ENCODE assay signal across 7 cellular contexts in the genomic region with DNA sequence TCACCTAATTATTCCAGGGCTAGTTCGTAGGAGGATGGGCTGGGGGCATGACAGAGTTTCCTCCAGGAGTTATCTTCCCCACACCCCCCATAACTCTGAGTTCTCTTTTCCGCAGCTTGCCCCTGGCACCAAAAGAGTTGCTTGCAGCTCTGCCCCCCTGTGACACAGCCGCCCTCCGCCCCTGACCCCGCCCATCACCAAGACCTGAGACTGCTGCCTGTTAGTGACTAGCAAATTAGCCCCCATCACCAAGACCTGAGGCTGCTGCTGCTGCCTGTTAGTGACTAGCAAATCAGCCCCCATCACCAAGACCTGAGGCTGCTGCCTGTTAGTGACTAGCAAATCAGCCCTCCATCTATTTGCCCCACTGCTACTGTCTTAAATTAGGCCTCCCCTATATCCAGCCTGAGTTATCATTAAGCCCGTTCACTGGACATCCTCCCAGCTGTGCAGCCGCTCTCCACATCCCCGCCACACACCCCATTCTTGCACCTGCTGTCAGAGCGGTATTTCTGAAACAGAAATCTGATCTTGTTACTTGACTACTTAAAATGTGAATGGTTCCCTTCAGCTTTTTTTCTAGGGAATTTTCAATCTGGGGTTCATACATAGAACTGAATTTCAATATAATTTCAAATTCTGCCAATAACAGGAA. TPM values are rescaled to one million over a fixed set of nuclear protein-coding genes. Genes with fewer than 3 reads are reported as not detected.
DNase-seq lines count a peak whose midpoint lies in the region; ATAC-seq and TF ChIP-seq lines count a peak whose summit lies in the region.

No MANE protein-coding gene starts in this region.

- intact Hi-C loops in activated CD8-positive, alpha-beta T cell treated with anti-CD3 and anti-CD28 coated beads for 36 hours (cut with micrococcal nuclease), result no loop called here

- CTCF ChIA-PET in activated CD8-positive, alpha-beta T cell treated with anti-CD3 and anti-CD28 coated beads for 36 hours (lab: Charles Lee), result interaction anchor here (2.3 to 5.5 kb wide), 3 partner anchors 12 to 37 kb away, joined by 11 to 59 read pairs (median 11); no protein-coding TSS in a partner anchor

- no peaks in the 10 kb centered on the region for H3K9me3 ChIP-seq in Karpas-422 (ENCODE audit: low read length)

- H2AFZ ChIP-seq in Karpas-422 (ENCODE audit: low read length), result peak overlapping the region; percentile 38

- no peaks in the 10 kb centered on the region for H4K20me1 ChIP-seq in Karpas-422 (ENCODE audit: insufficient read depth, low read depth, low read length)

- H3K4me2 ChIP-seq in Karpas-422 (ENCODE audit: low read depth, low read length, poor library complexity, severe bottlenecking), result peak overlapping the region; percentile 87

- peak overlapping the region; percentile 98 for H3K4me3 ChIP-seq in Karpas-422 (ENCODE audit: low read length)

- peaks cover 4% of the 10 kb centered on the region for H3K36me3 Mint-ChIP-seq in activated CD8-positive, alpha-beta T cell treated with anti-CD3 and anti-CD28 coated beads for 36 hours (ENCODE audit: low read depth)

- no peak overlapping the region for H3K27ac ChIP-seq in Karpas-422 (ENCODE audit: low read length)
- peak overlapping the region; percentile 89 for H3K27ac ChIP-seq in epithelial cell of prostate

- no peaks in the 10 kb centered on the region for H3K9me3 Mint-ChIP-seq in activated CD8-positive, alpha-beta T cell treated with anti-CD3 and anti-CD28 coated beads for 36 hours

- POLR2A ChIA-PET in activated CD8-positive, alpha-beta T cell treated with anti-CD3 and anti-CD28 coated beads for 36 hours (lab: Charles Lee), result interaction anchor here (1.8 kb wide), 1 partner anchor 15 kb away, joined by 5 read pairs; no protein-coding TSS in a partner anchor

- peaks cover 30% of the 10 kb centered on the region for H3K4me1 Mint-ChIP-seq in activated CD8-positive, alpha-beta T cell treated with anti-CD3 and anti-CD28 coated beads for 36 hours (ENCODE audit: low read depth)

- H3K27me3 ChIP-seq in Karpas-422 (ENCODE audit: low read length), result no peaks in the 10 kb centered on the region

- H3K36me3 ChIP-seq in Karpas-422 (ENCODE audit: insufficient read depth, low read length), result peaks cover 3% of the 10 kb centered on the region; the same call in 1 of the 2 replicates

- no peak for TF ChIP-seq CTCF in activated CD8-positive, alpha-beta T cell treated with anti-CD3 and anti-CD28 coated beads for 36 hours (IDR thresholded peaks at IDR 0.05)

- peak overlapping the region; percentile 74 for H3K9ac ChIP-seq in Karpas-422 (ENCODE audit: low read length)

- peaks cover 34% of the 10 kb centered on the region for H3K79me2 ChIP-seq in Karpas-422 (ENCODE audit: low read length)

- no peaks in the 10 kb centered on the region for H3K27me3 Mint-ChIP-seq in activated CD8-positive, alpha-beta T cell treated with anti-CD3 and anti-CD28 coated beads for 36 hours

- H3K27ac Mint-ChIP-seq in activated CD8-positive, alpha-beta T cell treated with anti-CD3 and anti-CD28 coated beads for 36 hours, result peak overlapping the region; percentile 94

- peak overlapping the region; percentile 92 for H3K4me3 Mint-ChIP-seq in activated CD8-positive, alpha-beta T cell treated with anti-CD3 and anti-CD28 coated beads for 36 hours

- peaks cover 35% of the 10 kb centered on the region for H3K4me1 ChIP-seq in Karpas-422 (ENCODE audit: low read length)

- no peak for ATAC-seq in activated CD8-positive, alpha-beta T cell treated with anti-CD3 and anti-CD28 coated beads for 36 hours
- no peak for ATAC-seq in HG02759 (IDR thresholded peaks at IDR 0.05; ENCODE audit: unreplicated experiment)

- peak; percentile 77 for DNase-seq in Karpas-422
- peak; percentile 76 for DNase-seq in activated CD8-positive, alpha-beta T cell treated with anti-CD3 and anti-CD28 coated beads for 36 hours
- DNase-seq in epithelial cell of prostate (ENCODE audit: low read depth, low spot score), result no peak
- peak; percentile 38 for DNase-seq in retina
- no peak for DNase-seq in glomerular visceral epithelial cell (ENCODE audit: extremely low spot score)
- no peak for DNase-seq in DMS79 treated with DMSO at 0.1 percent for 48 hours (lab: John Stamatoyannopoulos, UW)

- H3K9me2 ChIP-seq in Karpas-422 (replicated peaks; ENCODE audit: insufficient read depth, low read length), result no peaks in the 10 kb centered on the region

RNA-seq across cellular contexts. Expression of a gene that starts 1.5 kb away (rescaled TPM):
- total RNA-seq in Karpas-422 (2014; rRNA removed; shearing (Covaris generic); ENCODE audit: low replicate concordance), result 55.3 and 73.1 TPM in 2 replicates
- total RNA-seq in activated CD8-positive, alpha-beta T cell treated with anti-CD3 and anti-CD28 coated beads for 36 hours, result 10 to 100 TPM; 29.5 to 31.1 TPM

Comparison
In these comparisons a context has a peak if more than half of its experiments do, and no peak if none do; other contexts are left out.
1. DNase-seq: peak in Karpas-422 (single experiment), activated CD8-positive, alpha-beta T cell treated with anti-CD3 and anti-CD28 coated beads for 36 hours (single experiment) and retina (single experiment); none in epithelial cell of prostate (single experiment), glomerular visceral epithelial cell (single experiment) and DMS79 treated with DMSO at 0.1 percent for 48 hours (single experiment).